29 cellular contexts compared by ENCODE assay signal in genomic region chr10:118209215-118209614, GRCh38.
DNase-seq lines count a peak whose midpoint lies in the region; ATAC-seq and TF ChIP-seq lines count a peak whose summit lies in the region.
"Had no signal": no experiment of that assay in that cellular context is flagged by ENCODE, and none has a peak within 500 bp of the region (broad histone marks: within the 10 kb centered on the region; RNA-seq: fewer than 3 reads in every experiment).

No MANE protein-coding gene starts in this region.

- H3K36me3 Mint-ChIP-seq in neural crest cell (ENCODE audit: low read depth) = no peaks in the 10 kb centered on the region
- H3K36me3 Mint-ChIP-seq: activated naive CD4-positive, alpha-beta T cell treated with anti-CD3 and anti-CD28 coated beads, Interleukin-2, amount 50 U/mL, for 24 hours; type B pancreatic cell had no signal

- no peaks in the 10 kb centered on the region for H3K9me3 ChIP-seq in esophagus squamous epithelium
- H3K9me3 ChIP-seq: BE2C, Caco-2, colonic mucosa, esophagus muscularis mucosa, lower lobe of right lung, neutrophil, SJSA1 had no signal

- no peaks in the 10 kb centered on the region for H3K36me3 ChIP-seq in esophagus squamous epithelium
- H3K36me3 ChIP-seq: BE2C, colonic mucosa, esophagus muscularis mucosa, lower lobe of right lung, neutrophil, SJSA1 had no signal

- peaks cover 5% of the 10 kb centered on the region for H3K9me3 Mint-ChIP-seq in neural crest cell
- H3K9me3 Mint-ChIP-seq: activated CD4-positive, alpha-beta memory T cell treated with anti-CD3 and anti-CD28 coated beads, Interleukin-2, amount 10 ng/mL, durations not matched to agents 7 days and 5 days; activated naive CD4-positive, alpha-beta T cell treated with anti-CD3 and anti-CD28 coated beads, Interleukin-2, amount 50 U/mL, for 24 hours; activated T-helper 17 cell treated with anti-CD3 and anti-CD28 coated beads, Interleukin-2, amount 50 U/mL, for 72 hours had no signal

- H3K4me1 Mint-ChIP-seq in neural crest cell = peaks cover 43% of the 10 kb centered on the region
- H3K4me1 Mint-ChIP-seq: activated CD4-positive, alpha-beta memory T cell treated with anti-CD3 and anti-CD28 coated beads, Interleukin-2, amount 10 ng/mL, durations not matched to agents 7 days and 5 days; activated naive CD4-positive, alpha-beta T cell treated with anti-CD3 and anti-CD28 coated beads, Interleukin-2, amount 50 U/mL, for 24 hours; activated T-helper 17 cell treated with anti-CD3 and anti-CD28 coated beads, Interleukin-2, amount 50 U/mL, for 72 hours had no signal

- no peak overlapping the region for H3K27ac ChIP-seq in esophagus squamous epithelium
- H3K27ac ChIP-seq: colonic mucosa, esophagus muscularis mucosa, lower lobe of right lung, neutrophil, SJSA1, skin epidermis had no signal

- H3K4me1 ChIP-seq in esophagus squamous epithelium = no peaks in the 10 kb centered on the region
- H3K4me1 ChIP-seq: BE2C, Caco-2, colonic mucosa, esophagus muscularis mucosa, lower lobe of right lung, SJSA1 had no signal

- no peaks in the 10 kb centered on the region for H3K27me3 ChIP-seq in esophagus squamous epithelium
- H3K27me3 ChIP-seq: BE2C, colonic mucosa, esophagus muscularis mucosa, SJSA1 had no signal

- peak in 8 of 14 donors; percentile 21 to 50 (median 31) for DNase-seq in C1 segment of cervical spinal cord (lab: John Stamatoyannopoulos, UW)
- DNase-seq in RPMI7951 (ENCODE audit: low read depth) = peak; percentile 35
- peak; percentile 85 for DNase-seq in globus pallidus (ENCODE audit: low spot score)
- peak; percentile 41 for DNase-seq in neural crest cell (ENCODE audit: low read depth, low spot score)
- DNase-seq in esophagus squamous epithelium (lab: John Stamatoyannopoulos, UW) = no peak
- DNase-seq in NCI-H1092 (lab: John Stamatoyannopoulos, UW) = no peak
- DNase-seq in NCI-H524 (lab: John Stamatoyannopoulos, UW) = no peak
- DNase-seq: activated CD4-positive, alpha-beta memory T cell treated with anti-CD3 and anti-CD28 coated beads, Interleukin-2, amount 10 ng/mL, durations not matched to agents 7 days and 5 days; activated CD4-positive, CD25-positive, alpha-beta regulatory T cell treated with anti-CD3 and anti-CD28 coated beads, Interleukin-2, amount 50 U/mL, for 72 hours; BE2C; Caco-2; colonic mucosa; DMS79 treated with DMSO at 0.1 percent for 48 hours; lower lobe of right lung; NCI-H2081 treated with DMSO at 0.1 percent for 48 hours; NCI-H226; NCI-H774; stimulated activated CD4-positive, alpha-beta T cell treated with anti-CD3 and anti-CD28 coated beads, Interleukin-2, amount 100 ng/mL, for 24 hours; T-helper 1 cell had no signal

- H3K4me3 ChIP-seq in esophagus squamous epithelium = no peak overlapping the region
- H3K4me3 ChIP-seq: colonic mucosa, esophagus muscularis mucosa, K562, lower lobe of right lung, SJSA1, skin epidermis had no signal

- TF ChIP-seq CTCF in neural crest cell (conservative IDR thresholded peaks at IDR 0.05) (no peak), esophagus squamous epithelium (IDR thresholded peaks at IDR 0.05) (no peak)

- ATAC-seq in GM18873 (IDR thresholded peaks at IDR 0.05; ENCODE audit: low FRiP score, unreplicated experiment) = no peak
- ATAC-seq: activated T-helper 17 cell treated with anti-CD3 and anti-CD28 coated beads, Interleukin-2, amount 50 U/mL, for 72 hours; HCT116; K562; lower lobe of right lung had no signal

- intact Hi-C loops in esophagus squamous epithelium (cut with DNase I) = no loop called here

- TF ChIP-seq POLR2A in esophagus squamous epithelium (IDR thresholded peaks at IDR 0.05) = no peak

- peak overlapping the region; percentile 8 for H3K4me3 Mint-ChIP-seq in neural crest cell
- H3K4me3 Mint-ChIP-seq: activated CD4-positive, alpha-beta memory T cell treated with anti-CD3 and anti-CD28 coated beads, Interleukin-2, amount 10 ng/mL, durations not matched to agents 7 days and 5 days; activated naive CD4-positive, alpha-beta T cell treated with anti-CD3 and anti-CD28 coated beads, Interleukin-2, amount 50 U/mL, for 24 hours; activated T-helper 17 cell treated with anti-CD3 and anti-CD28 coated beads, Interleukin-2, amount 50 U/mL, for 72 hours; type B pancreatic cell had no signal

- WGBS in esophagus squamous epithelium, 2 donors = 56 to 74% methylated on average over 4 of the region's 4 CpGs

- H3K27me3 Mint-ChIP-seq in neural crest cell (ENCODE audit: low read depth) = no peaks in the 10 kb centered on the region
- H3K27me3 Mint-ChIP-seq: type B pancreatic cell had no signal

- peak overlapping the region; percentile 76 for H3K27ac Mint-ChIP-seq in neural crest cell (ENCODE audit: unreplicated experiment)
- H3K27ac Mint-ChIP-seq: activated CD4-positive, alpha-beta memory T cell treated with anti-CD3 and anti-CD28 coated beads, Interleukin-2, amount 10 ng/mL, durations not matched to agents 7 days and 5 days; activated naive CD4-positive, alpha-beta T cell treated with anti-CD3 and anti-CD28 coated beads, Interleukin-2, amount 50 U/mL, for 24 hours; activated T-helper 17 cell treated with anti-CD3 and anti-CD28 coated beads, Interleukin-2, amount 50 U/mL, for 72 hours; type B pancreatic cell had no signal

Comparison
In these comparisons a context has a peak if more than half of its experiments do, and no peak if none do; other contexts are left out.
1. DNase-seq: peak in C1 segment of cervical spinal cord (8 of 14), RPMI7951 (single experiment), globus pallidus (single experiment) and neural crest cell (single experiment); none in esophagus squamous epithelium (single experiment), NCI-H1092 (single experiment) and NCI-H524 (0 of 2).